In genomic region chr2:228507870-228508269, GRCh38 we compare ENCODE assay signal across 20 cellular contexts.
A peak's percentile ranks its signal among the peaks of the same experiment; 100 is the strongest.
DNase-seq lines count a peak whose midpoint lies in the region; TF ChIP-seq lines count a peak whose summit lies in the region.
"Had no signal": no experiment of that assay in that cellular context is flagged by ENCODE, and none has a peak within 500 bp of the region (broad histone marks: within the 10 kb centered on the region; RNA-seq: fewer than 3 reads in every experiment).

No MANE protein-coding gene starts in this region.

- WGBS in HUES64 = 10% methylated on average over 3 of the region's 3 CpGs

- H3K4me3 ChIP-seq in HUES64 (ENCODE audit: low read length) = no peak overlapping the region
- H3K4me3 ChIP-seq in fibroblast of pulmonary artery (replicated peaks; ENCODE audit: low read depth, low read length) = no peak overlapping the region
- H3K4me3 ChIP-seq: uterus had no signal

- H3K27ac ChIP-seq in HUES64 (ENCODE audit: low read depth, low read length) (peak overlapping the region; percentile 87), substantia nigra (ENCODE audit: low read depth, low read length, poor library complexity, severe bottlenecking) (no peak overlapping the region)
- H3K27ac ChIP-seq: C4-2B, uterus had no signal

- H3K36me3 ChIP-seq in HUES64 (ENCODE audit: insufficient read depth, low read length) = no peaks in the 10 kb centered on the region
- H3K36me3 ChIP-seq: uterus had no signal

- H3K27me3 ChIP-seq in HUES64 (ENCODE audit: insufficient read depth, low read length) = no peaks in the 10 kb centered on the region
- H3K27me3 ChIP-seq: uterus had no signal

- TF ChIP-seq CTCF in fibroblast of pulmonary artery (IDR thresholded peaks at IDR 0.05; ENCODE audit: low read length, missing control alignments) = no peak

- H3K9me3 ChIP-seq in HUES64 (ENCODE audit: insufficient read depth, low read depth, low read length) = no peaks in the 10 kb centered on the region
- H3K9me3 ChIP-seq: uterus had no signal

- in situ Hi-C loops in Caki2 (cut with HindIII; ENCODE audit: low pct_unique_long_range_greater_than_20kb, low sequenced_read_pairs) = no loop called here

- peaks cover 34% of the 10 kb centered on the region for H3K4me1 ChIP-seq in HUES64 (ENCODE audit: insufficient read depth, low read length)
- H3K4me1 ChIP-seq: uterus had no signal

- no peak overlapping the region for H3K9ac ChIP-seq in HUES64 (ENCODE audit: low read depth, low read length)

- DNase-seq in Caki2 (ENCODE audit: low read depth) (peak; percentile 10), fibroblast of pulmonary artery (ENCODE audit: low read depth) (peak; percentile 1), left kidney (ENCODE audit: low read depth, low spot score) (peak; percentile 24), substantia nigra (lab: John Stamatoyannopoulos, UW) (no peak), NAMALWA (ENCODE audit: low spot score) (no peak), AML-193 (lab: John Stamatoyannopoulos, UW) (no peak)
- DNase-seq in activated CD4-positive, alpha-beta T cell treated with anti-CD3 and anti-CD28 coated beads for 4 hours = no peak
- DNase-seq: ACHN; activated CD8-positive, alpha-beta memory T cell treated with anti-CD3 and anti-CD28 coated beads for 24 hours; activated T-cell treated with anti-CD3 and anti-CD28 coated beads, Interleukin-2, amount 50 U/mL, for 24 hours; amygdala; foreskin melanocyte; hippocampal formation; KG1; left cardiac atrium; NCI-H2171 treated with DMSO at 0.1 percent for 48 hours; SIG-M5; uterus had no signal

Comparison
In these comparisons a context has a peak if more than half of its experiments do, and no peak if none do; other contexts are left out.
1. DNase-seq: peak in Caki2 (single experiment), fibroblast of pulmonary artery (single experiment) and left kidney (single experiment); none in substantia nigra (0 of 49), NAMALWA (single experiment), activated CD4-positive, alpha-beta T cell treated with anti-CD3 and anti-CD28 coated beads for 4 hours (0 of 2) and AML-193 (0 of 2).